Comparison of ENCODE assay signal across 9 cellular contexts in genomic region chr11:66844496-66845142, GRCh38. TPM values are rescaled to one million over a fixed set of nuclear protein-coding genes. Genes with fewer than 3 reads are reported as not detected.
A peak's percentile ranks its signal among the peaks of the same experiment; 100 is the strongest.
DNase-seq lines count a peak whose midpoint lies in the region; ATAC-seq and TF ChIP-seq lines count a peak whose summit lies in the region.
"Had no signal": no experiment of that assay in that cellular context is flagged by ENCODE, and none has a peak within 500 bp of the region (broad histone marks: within the 10 kb centered on the region; RNA-seq: fewer than 3 reads in every experiment).

No MANE protein-coding gene starts in this region.

- peaks cover 26% of the 10 kb centered on the region for H3K36me3 ChIP-seq in CD4-positive, CD25-positive, alpha-beta regulatory T cell (ENCODE audit: control insufficient read depth, insufficient read depth, low read length)
- H3K36me3 ChIP-seq in MM.1S (replicated peaks; ENCODE audit: insufficient read depth, low read length) = no peaks in the 10 kb centered on the region

- H3K27ac Mint-ChIP-seq in CD4-positive, CD25-positive, alpha-beta regulatory T cell = peak overlapping the region; percentile 89 to 97 (median 92)
- peak overlapping the region; percentile 79 to 96 (median 92) for H3K27ac Mint-ChIP-seq in nephron

- peak overlapping the region; percentile 92 to 94 (median 92) for H3K4me3 Mint-ChIP-seq in CD4-positive, CD25-positive, alpha-beta regulatory T cell
- peak overlapping the region; percentile 92 to 99 (median 93) for H3K4me3 Mint-ChIP-seq in nephron

- H3K27ac ChIP-seq in CD4-positive, CD25-positive, alpha-beta regulatory T cell (ENCODE audit: insufficient read depth, low read length, poor library complexity, severe bottlenecking) = no peak overlapping the region
- H3K27ac ChIP-seq in MM.1S (ENCODE audit: low read length) = no peak overlapping the region

- H3K9ac ChIP-seq in MM.1S (ENCODE audit: low read length) = peak overlapping the region; percentile 99; the same call in 1 of the 2 replicates

- TF ChIP-seq CTCF in MM.1S (IDR thresholded peaks at IDR 0.05; ENCODE audit: low read length) = no peak
- TF ChIP-seq CTCF in choroid plexus epithelial cell (conservative IDR thresholded peaks at IDR 0.05; ENCODE audit: low read depth, low read length) = no peak
- no peak for TF ChIP-seq CTCF in nephron (IDR thresholded peaks at IDR 0.05; ENCODE audit: unreplicated experiment in 3 of 3)

- H3K36me3 Mint-ChIP-seq in CD4-positive, CD25-positive, alpha-beta regulatory T cell = peaks cover 7% of the 10 kb centered on the region
- peaks cover 14% of the 10 kb centered on the region for H3K36me3 Mint-ChIP-seq in nephron (ENCODE audit: low read depth)

- peaks cover 44% of the 10 kb centered on the region for H3K4me1 ChIP-seq in CD4-positive, CD25-positive, alpha-beta regulatory T cell (ENCODE audit: control insufficient read depth, insufficient read depth, low read length, poor library complexity, severe bottlenecking)
- peaks cover 13% of the 10 kb centered on the region for H3K4me1 ChIP-seq in MM.1S (ENCODE audit: low read length)

- no peaks in the 10 kb centered on the region for H3K27me3 Mint-ChIP-seq in CD4-positive, CD25-positive, alpha-beta regulatory T cell
- H3K27me3 Mint-ChIP-seq in nephron (ENCODE audit: low read depth) = no peaks in the 10 kb centered on the region

- no peaks in the 10 kb centered on the region for H3K9me2 ChIP-seq in MM.1S (replicated peaks; ENCODE audit: insufficient read depth, low read length)

- H3K9me3 ChIP-seq in CD4-positive, CD25-positive, alpha-beta regulatory T cell (ENCODE audit: control insufficient read depth in 2 of 2, low read length in 2 of 2) = no peaks in the 10 kb centered on the region
- H3K9me3 ChIP-seq in MM.1S (replicated peaks; ENCODE audit: insufficient read depth, low read length) = no peaks in the 10 kb centered on the region

- no peak for DNase-seq in CD4-positive, CD25-positive, alpha-beta regulatory T cell
- DNase-seq in MM.1S (no peak), choroid plexus epithelial cell (ENCODE audit: low read depth) (peak; percentile 31), dedifferentiated amniotic fluid mesenchymal stem cell (ENCODE audit: extremely low spot score) (no peak), glomerular visceral epithelial cell (ENCODE audit: extremely low spot score) (no peak), HT-29 (ENCODE audit: low spot score) (no peak)
- DNase-seq: KG1 had no signal

- H4K20me1 ChIP-seq in MM.1S (ENCODE audit: insufficient read depth, low read length) = no peaks in the 10 kb centered on the region

- no peak for ATAC-seq in CD4-positive, CD25-positive, alpha-beta regulatory T cell (ENCODE audit: low read depth in 2 of 2)
- ATAC-seq in HG02571 (IDR thresholded peaks at IDR 0.05; ENCODE audit: unreplicated experiment) = no peak

- no peaks in the 10 kb centered on the region for H3K9me3 Mint-ChIP-seq in CD4-positive, CD25-positive, alpha-beta regulatory T cell
- no peaks in the 10 kb centered on the region for H3K9me3 Mint-ChIP-seq in nephron

- peaks cover 11 to 50% (median 34%) of the 10 kb centered on the region in 4 donors for H3K4me1 Mint-ChIP-seq in CD4-positive, CD25-positive, alpha-beta regulatory T cell
- H3K4me1 Mint-ChIP-seq in nephron = peaks cover 12% of the 10 kb centered on the region

- peak overlapping the region; percentile 75 for H3K4me3 ChIP-seq in CD4-positive, CD25-positive, alpha-beta regulatory T cell (ENCODE audit: low read depth, low read length)
- H3K4me3 ChIP-seq in MM.1S (ENCODE audit: low read length) (peak overlapping the region; percentile 100; the same call in 1 of the 2 replicates), choroid plexus epithelial cell (ENCODE audit: low read depth, low read length) (peak overlapping the region; percentile 96)

- peaks cover 53% of the 10 kb centered on the region for H3K79me2 ChIP-seq in MM.1S (ENCODE audit: low read length)

- H2AFZ ChIP-seq in MM.1S (ENCODE audit: low read length) = no peak overlapping the region

- H3F3A ChIP-seq in MM.1S (ENCODE audit: insufficient read depth, low read length) = peaks cover 6% of the 10 kb centered on the region; the same call in 1 of the 2 replicates

- no peaks in the 10 kb centered on the region for H3K27me3 ChIP-seq in CD4-positive, CD25-positive, alpha-beta regulatory T cell (ENCODE audit: control insufficient read depth, insufficient read depth, low read length)
- H3K27me3 ChIP-seq in MM.1S (replicated peaks; ENCODE audit: insufficient read depth, low read length) = no peaks in the 10 kb centered on the region

- peak overlapping the region; percentile 99; the same call in 1 of the 2 replicates for H3K4me2 ChIP-seq in MM.1S (ENCODE audit: low read depth, low read length)

RNA-seq across cellular contexts. Expression of gene RCE1, which starts 1.4 kb away (rescaled TPM):
- total RNA-seq in CD4-positive, CD25-positive, alpha-beta regulatory T cell = 45.6 TPM
- 10 to 100 TPM; 20.6 to 26.0 (median 21.6) TPM for polyA plus RNA-seq in CD4-positive, CD25-positive, alpha-beta regulatory T cell
- 122 and 138 TPM in 2 replicates for total RNA-seq in HT-29 (2014; rRNA removed; shearing (Covaris generic))

RNA-seq across cellular contexts. Expression of gene LRFN4, which starts 12.2 kb away (rescaled TPM):
- 8.0 TPM for total RNA-seq in CD4-positive, CD25-positive, alpha-beta regulatory T cell
- 1 to 10 TPM in 3 of 4 donors, under 1 TPM in 1; 0.87 to 1.8 (median 1.3) TPM for polyA plus RNA-seq in CD4-positive, CD25-positive, alpha-beta regulatory T cell
- total RNA-seq in HT-29 (2014; rRNA removed; shearing (Covaris generic)) = 122 and 124 TPM in 2 replicates

Comparison
In these comparisons a context has a peak if more than half of its experiments do, and no peak if none do; other contexts are left out.
1. RNA of gene LRFN4, which starts 12.2 kb away (total RNA-seq): 122 to 124 TPM in HT-29; 8.0 TPM in CD4-positive, CD25-positive, alpha-beta regulatory T cell (single experiment); every median in the first group is over 10 times any median in the second.
2. Peak in every context shown above with its lines, with median percentiles within 50 percentile points of each other: H3K4me3 ChIP-seq.